ENCODE assay signal across 22 cellular contexts in the genomic region with DNA sequence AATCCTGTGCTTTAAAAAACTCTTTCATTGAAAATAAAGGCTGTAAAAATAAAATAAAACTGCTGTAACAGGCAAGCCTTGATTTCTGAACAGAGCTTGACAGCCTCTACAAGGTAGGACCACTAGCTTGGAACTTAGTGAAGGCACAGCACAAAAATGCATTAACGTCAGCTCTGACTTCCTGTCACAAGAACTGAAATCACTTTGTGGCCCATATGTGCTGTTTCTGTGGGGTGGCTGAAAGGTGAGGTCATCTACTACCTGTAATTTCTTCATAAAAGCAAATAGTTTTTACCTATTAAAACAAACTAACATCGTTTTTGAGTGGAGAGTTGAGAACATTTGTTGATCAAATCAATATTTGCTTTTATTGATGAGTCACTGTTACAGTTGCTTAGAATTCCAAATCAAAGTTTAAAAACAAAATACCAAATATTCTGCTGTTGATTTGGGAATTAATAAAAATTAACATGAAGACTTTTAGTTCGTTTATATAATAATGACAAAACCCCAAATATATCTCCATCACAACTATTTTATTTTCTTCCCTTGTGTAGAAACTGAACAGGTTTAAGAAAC.
DNase-seq lines count a peak whose midpoint lies in the region; ATAC-seq and TF ChIP-seq lines count a peak whose summit lies in the region.
"Had no signal": no experiment of that assay in that cellular context is flagged by ENCODE, and none has a peak within 500 bp of the region (broad histone marks: within the 10 kb centered on the region; RNA-seq: fewer than 3 reads in every experiment).

No MANE protein-coding gene starts in this region.

- H3K27me3 Mint-ChIP-seq in activated CD8-positive, alpha-beta memory T cell treated with anti-CD3 and anti-CD28 coated beads, Interleukin-2, amount 10 ng/mL, durations not matched to agents 7 days and 5 days: peaks cover 35% of the 10 kb centered on the region
- H3K27me3 Mint-ChIP-seq in nephron (ENCODE audit: low read depth): no peaks in the 10 kb centered on the region

- ATAC-seq in activated CD8-positive, alpha-beta memory T cell treated with anti-CD3 and anti-CD28 coated beads, Interleukin-2, amount 10 ng/mL, durations not matched to agents 7 days and 5 days: no peak
- ATAC-seq in upper lobe of left lung (ENCODE audit: low FRiP score in 2 of 2): no peak
- no peak for ATAC-seq in omental fat pad (ENCODE audit: low FRiP score)
- ATAC-seq: activated CD4-positive, CD25-positive, alpha-beta regulatory T cell treated with anti-CD3 and anti-CD28 coated beads, Interleukin-2, amount 50 U/mL, for 24 hours; Panc1; SK-N-SH treated with all-trans-retinoic acid at 6 μM for 48 hours had no signal

- H3K27me3 ChIP-seq in adrenal gland (no peaks in the 10 kb centered on the region), upper lobe of left lung (no peaks in the 10 kb centered on the region)
- H3K27me3 ChIP-seq: BLaER1 had no signal

- WGBS in adrenal gland, 4 donors: 57 to 68% (median 62%) methylated on average over 3 of the region's 3 CpGs
- 48 to 64% methylated on average over 3 of the region's 3 CpGs for WGBS in upper lobe of left lung, 2 donors

- peak; percentile 42 for DNase-seq in activated CD8-positive, alpha-beta memory T cell treated with anti-CD3 and anti-CD28 coated beads, Interleukin-2, amount 10 ng/mL, durations not matched to agents 7 days and 5 days
- no peak for DNase-seq in activated CD8-positive, alpha-beta memory T cell treated with anti-CD3 and anti-CD28 coated beads, Interleukin-2, amount 50 U/mL, for 4 hours
- no peak for DNase-seq in adrenal gland
- no peak for DNase-seq in upper lobe of left lung
- no peak for DNase-seq in NOMO-1 treated with dmso at 0.1 percent for 144 hours (lab: John Stamatoyannopoulos, UW; ENCODE audit: unreplicated experiment)
- no peak for DNase-seq in activated T-cell treated with anti-CD3 and anti-CD28 coated beads for 4 hours
- DNase-seq in omental fat pad (ENCODE audit: low spot score): no peak
- DNase-seq: activated effector memory CD4-positive, alpha-beta T cell treated with Interleukin-2 at 50 U/mL for 16 hours; hippocampal formation; KG1; NCI-H1048; NCI-H2107; NCI-H526 treated with DMSO at 0.1 percent for 48 hours; retina; T-helper 9 cell had no signal

- peaks cover 7% of the 10 kb centered on the region for H3K4me1 Mint-ChIP-seq in activated CD8-positive, alpha-beta memory T cell treated with anti-CD3 and anti-CD28 coated beads, Interleukin-2, amount 10 ng/mL, durations not matched to agents 7 days and 5 days
- peaks cover 50% of the 10 kb centered on the region for H3K4me1 Mint-ChIP-seq in nephron

- CTCF ChIA-PET in activated CD8-positive, alpha-beta memory T cell treated with anti-CD3 and anti-CD28 coated beads, Interleukin-2, amount 10 ng/mL, durations not matched to agents 7 days and 5 days (lab: Charles Lee): no interaction called here

- TF ChIP-seq CTCF in adrenal gland (IDR thresholded peaks at IDR 0.05) (no peak), nephron (IDR thresholded peaks at IDR 0.05; ENCODE audit: unreplicated experiment in 3 of 3) (no peak), upper lobe of left lung (IDR thresholded peaks at IDR 0.05) (no peak), omental fat pad (IDR thresholded peaks at IDR 0.05) (no peak)

- H3K36me3 Mint-ChIP-seq in activated CD8-positive, alpha-beta memory T cell treated with anti-CD3 and anti-CD28 coated beads, Interleukin-2, amount 10 ng/mL, durations not matched to agents 7 days and 5 days: no peaks in the 10 kb centered on the region
- no peaks in the 10 kb centered on the region for H3K36me3 Mint-ChIP-seq in nephron (ENCODE audit: low read depth)
- H3K36me3 Mint-ChIP-seq: mesothelial cell of epicardium had no signal

- H3K4me3 Mint-ChIP-seq in activated CD8-positive, alpha-beta memory T cell treated with anti-CD3 and anti-CD28 coated beads, Interleukin-2, amount 10 ng/mL, durations not matched to agents 7 days and 5 days: no peak overlapping the region
- H3K4me3 Mint-ChIP-seq in nephron: no peak overlapping the region
- H3K4me3 Mint-ChIP-seq: mesothelial cell of epicardium; stimulated activated naive CD8-positive, alpha-beta T cell treated with anti-CD3 and anti-CD28 coated beads, Interleukin-15, Interleukin-2, amounts not matched to agents 100 ng/mL and 50 ng/mL, for 24 hours had no signal

- H3K36me3 ChIP-seq in adrenal gland (replicated peaks in 1 of 2) (no peaks in the 10 kb centered on the region), upper lobe of left lung (no peaks in the 10 kb centered on the region)
- H3K36me3 ChIP-seq: BLaER1 had no signal

- intact Hi-C loops in adrenal gland (cut with DNase I): no loop called here

- no peak for TF ChIP-seq EP300 in upper lobe of left lung (IDR thresholded peaks at IDR 0.05)

- H3K9me3 ChIP-seq in adrenal gland (replicated peaks in 1 of 3): no peaks in the 10 kb centered on the region
- H3K9me3 ChIP-seq in upper lobe of left lung: no peaks in the 10 kb centered on the region
- H3K9me3 ChIP-seq: BLaER1 had no signal

- H3K27ac ChIP-seq in adrenal gland (peak overlapping the region in 4 of 5 donors; percentile 26 to 91 (median 55)), upper lobe of left lung (peak overlapping the region in 3 of 4 donors; percentile 48 to 61 (median 58))
- H3K27ac ChIP-seq: BLaER1 had no signal

- no peaks in the 10 kb centered on the region for H3K9me3 Mint-ChIP-seq in activated CD8-positive, alpha-beta memory T cell treated with anti-CD3 and anti-CD28 coated beads, Interleukin-2, amount 10 ng/mL, durations not matched to agents 7 days and 5 days (ENCODE audit: low read depth)
- no peaks in the 10 kb centered on the region for H3K9me3 Mint-ChIP-seq in nephron
- H3K9me3 Mint-ChIP-seq: mesothelial cell of epicardium; stimulated activated naive CD8-positive, alpha-beta T cell treated with anti-CD3 and anti-CD28 coated beads, Interleukin-15, Interleukin-2, amounts not matched to agents 100 ng/mL and 50 ng/mL, for 24 hours had no signal

- no peak overlapping the region for H3K27ac Mint-ChIP-seq in activated CD8-positive, alpha-beta memory T cell treated with anti-CD3 and anti-CD28 coated beads, Interleukin-2, amount 10 ng/mL, durations not matched to agents 7 days and 5 days
- H3K27ac Mint-ChIP-seq in nephron: peak overlapping the region in 2 of 3 experiments; percentile 91 to 93
- H3K27ac Mint-ChIP-seq: mesothelial cell of epicardium; stimulated activated naive CD8-positive, alpha-beta T cell treated with anti-CD3 and anti-CD28 coated beads, Interleukin-15, Interleukin-2, amounts not matched to agents 100 ng/mL and 50 ng/mL, for 24 hours had no signal

- TF ChIP-seq POLR2A in adrenal gland (IDR thresholded peaks at IDR 0.05) (no peak), upper lobe of left lung (IDR thresholded peaks at IDR 0.05) (no peak)

- peaks cover 0 to 4% of the 10 kb centered on the region in 2 donors for H3K4me1 ChIP-seq in adrenal gland (replicated peaks in 1 of 2)
- H3K4me1 ChIP-seq in upper lobe of left lung: peaks cover 0 to 7% (median 2%) of the 10 kb centered on the region in 4 donors
- H3K4me1 ChIP-seq: BLaER1 had no signal

- no peak overlapping the region for H3K4me3 ChIP-seq in adrenal gland
- no peak overlapping the region for H3K4me3 ChIP-seq in upper lobe of left lung
- H3K4me3 ChIP-seq: BLaER1 had no signal
